15 cellular contexts compared by ENCODE assay signal in genomic region chr17:76208120-76208519, GRCh38. TPM values are rescaled to one million over a fixed set of nuclear protein-coding genes. Genes with fewer than 3 reads are reported as not detected.
DNase-seq lines count a peak whose midpoint lies in the region; ATAC-seq, FAIRE-seq and TF ChIP-seq lines count a peak whose summit lies in the region.
"Had no signal": no experiment of that assay in that cellular context is flagged by ENCODE, and none has a peak within 500 bp of the region (broad histone marks: within the 10 kb centered on the region; RNA-seq: fewer than 3 reads in every experiment).

No MANE protein-coding gene starts in this region.

- H3K4me3 ChIP-seq in KMS-11 (IDR thresholded peaks at IDR 0.05; ENCODE audit: insufficient read depth, low read depth, low read length), result no peak overlapping the region
- H3K4me3 ChIP-seq: hepatocyte, upper lobe of right lung had no signal

- peak overlapping the region; percentile 53 for H3K4me2 ChIP-seq in KMS-11
- H3K4me2 ChIP-seq: hepatocyte had no signal

- DNase-seq in natural killer cell treated with Interleukin-12 subunit alpha and Interleukin-12 subunit beta and Interleukin-15 and Interleukin-18, amount 100 ng/mL, for 72 hours (ENCODE audit: low spot score), result no peak
- DNase-seq in natural killer cell (no peak), frontal cortex (ENCODE audit: low spot score in 2 of 2) (no peak), cortex of kidney (lab: John Stamatoyannopoulos, UW) (no peak), urothelium cell line (ENCODE audit: low spot score) (no peak)
- peak; percentile 50 for DNase-seq in activated CD8-positive, alpha-beta T cell treated with anti-CD3 and anti-CD28 coated beads, Interleukin-2, amount 10 ng/mL, durations not matched to agents 7 days and 5 days
- DNase-seq: dermis blood vessel endothelial cell, NCI-H526 treated with DMSO at 0.1 percent for 48 hours, SW 1271, upper lobe of right lung had no signal

- no peaks in the 10 kb centered on the region for H4K20me1 ChIP-seq in KMS-11 (ENCODE audit: insufficient read depth)

- intact Hi-C loops in natural killer cell (cut with micrococcal nuclease), result no loop called here

- peaks cover 32 to 35% of the 10 kb centered on the region in 2 donors for H3K4me1 Mint-ChIP-seq in natural killer cell treated with Interleukin-12 subunit alpha and Interleukin-12 subunit beta and Interleukin-15 and Interleukin-18, amount 100 ng/mL, for 72 hours (ENCODE audit: low read depth in 2 of 2)
- H3K4me1 Mint-ChIP-seq in natural killer cell, result peaks cover 4 to 5% of the 10 kb centered on the region in 2 donors
- peaks cover 75% of the 10 kb centered on the region for H3K4me1 Mint-ChIP-seq in activated CD8-positive, alpha-beta T cell treated with anti-CD3 and anti-CD28 coated beads, Interleukin-2, amount 10 ng/mL, durations not matched to agents 7 days and 5 days (ENCODE audit: low read depth)

- TF ChIP-seq CTCF in natural killer cell (IDR thresholded peaks at IDR 0.05) (no peak), KMS-11 (conservative IDR thresholded peaks at IDR 0.05; ENCODE audit: low read depth, low read length) (no peak)

- H3K36me3 ChIP-seq in KMS-11 (ENCODE audit: insufficient read depth), result no peaks in the 10 kb centered on the region
- H3K36me3 ChIP-seq: upper lobe of right lung had no signal

- H2AFZ ChIP-seq in KMS-11 (ENCODE audit: low read depth), result no peak overlapping the region
- H2AFZ ChIP-seq: hepatocyte had no signal

- FAIRE-seq in frontal cortex (lab: Jason Lieb, UNC) (no peak), urothelium cell line (lab: Jason Lieb, UNC) (no peak)
- FAIRE-seq: RCC 7860 had no signal

- peak overlapping the region; percentile 49 for H3K4me3 Mint-ChIP-seq in natural killer cell treated with Interleukin-12 subunit alpha and Interleukin-12 subunit beta and Interleukin-15 and Interleukin-18, amount 100 ng/mL, for 72 hours
- no peak overlapping the region for H3K4me3 Mint-ChIP-seq in natural killer cell
- peak overlapping the region; percentile 15 for H3K4me3 Mint-ChIP-seq in activated CD8-positive, alpha-beta T cell treated with anti-CD3 and anti-CD28 coated beads, Interleukin-2, amount 10 ng/mL, durations not matched to agents 7 days and 5 days
- H3K4me3 Mint-ChIP-seq: WTC11 had no signal

- H3K9ac ChIP-seq in KMS-11, result peak overlapping the region; percentile 5; the same call in 1 of the 2 replicates

- CTCF ChIA-PET in activated CD8-positive, alpha-beta T cell treated with anti-CD3 and anti-CD28 coated beads, Interleukin-2, amount 10 ng/mL, durations not matched to agents 7 days and 5 days (lab: Charles Lee), result interaction anchor here (0.7 to 5.1 kb wide), 15 partner anchors 9 to 87 kb away, joined by 3 to 27 read pairs (median 4); no protein-coding TSS in a partner anchor

- no peaks in the 10 kb centered on the region for H3K27me3 Mint-ChIP-seq in natural killer cell treated with Interleukin-12 subunit alpha and Interleukin-12 subunit beta and Interleukin-15 and Interleukin-18, amount 100 ng/mL, for 72 hours
- H3K27me3 Mint-ChIP-seq in natural killer cell (ENCODE audit: low read depth in 2 of 2), result no peaks in the 10 kb centered on the region
- no peaks in the 10 kb centered on the region for H3K27me3 Mint-ChIP-seq in activated CD8-positive, alpha-beta T cell treated with anti-CD3 and anti-CD28 coated beads, Interleukin-2, amount 10 ng/mL, durations not matched to agents 7 days and 5 days (ENCODE audit: low read depth)

- peaks cover 13% of the 10 kb centered on the region for H3K36me3 Mint-ChIP-seq in natural killer cell treated with Interleukin-12 subunit alpha and Interleukin-12 subunit beta and Interleukin-15 and Interleukin-18, amount 100 ng/mL, for 72 hours
- H3K36me3 Mint-ChIP-seq in natural killer cell, result no peaks in the 10 kb centered on the region
- peaks cover 83% of the 10 kb centered on the region for H3K36me3 Mint-ChIP-seq in activated CD8-positive, alpha-beta T cell treated with anti-CD3 and anti-CD28 coated beads, Interleukin-2, amount 10 ng/mL, durations not matched to agents 7 days and 5 days (ENCODE audit: low read depth)

- ATAC-seq in natural killer cell treated with Interleukin-12 subunit alpha and Interleukin-12 subunit beta and Interleukin-15 and Interleukin-18, amount 100 ng/mL, for 72 hours, result peak; percentile 36 to 70
- ATAC-seq in natural killer cell, result no peak
- ATAC-seq in activated CD8-positive, alpha-beta T cell treated with anti-CD3 and anti-CD28 coated beads, Interleukin-2, amount 10 ng/mL, durations not matched to agents 7 days and 5 days, result peak; percentile 67
- ATAC-seq: esophagus mucosa, upper lobe of right lung, WTC11 had no signal

- no peaks in the 10 kb centered on the region for H3K79me2 ChIP-seq in KMS-11 (ENCODE audit: insufficient read depth, low read depth)
- H3K79me2 ChIP-seq: hepatocyte had no signal

- peak overlapping the region; percentile 62 to 77 for H3K27ac Mint-ChIP-seq in natural killer cell treated with Interleukin-12 subunit alpha and Interleukin-12 subunit beta and Interleukin-15 and Interleukin-18, amount 100 ng/mL, for 72 hours
- peak overlapping the region in 1 of 2 donors; percentile 36 for H3K27ac Mint-ChIP-seq in natural killer cell
- peak overlapping the region; percentile 74 for H3K27ac Mint-ChIP-seq in activated CD8-positive, alpha-beta T cell treated with anti-CD3 and anti-CD28 coated beads, Interleukin-2, amount 10 ng/mL, durations not matched to agents 7 days and 5 days
- H3K27ac Mint-ChIP-seq: WTC11 had no signal

- POLR2A ChIA-PET in activated CD8-positive, alpha-beta T cell treated with anti-CD3 and anti-CD28 coated beads, Interleukin-2, amount 10 ng/mL, durations not matched to agents 7 days and 5 days (lab: Charles Lee), result interaction anchor here (0.9 to 4.9 kb wide), 12 partner anchors 9 to 63 kb away, joined by 3 to 46 read pairs (median 7); partner anchors contain the start of gene UBALD2

- no peaks in the 10 kb centered on the region for H3K27me3 ChIP-seq in KMS-11 (ENCODE audit: insufficient read depth, low read depth)
- H3K27me3 ChIP-seq: hepatocyte, upper lobe of right lung had no signal

- H3K4me1 ChIP-seq in KMS-11 (ENCODE audit: low read depth, poor library complexity, severe bottlenecking), result peaks cover 83% of the 10 kb centered on the region
- H3K4me1 ChIP-seq: upper lobe of right lung had no signal

- peak overlapping the region; percentile 71 for H3K27ac ChIP-seq in KMS-11
- H3K27ac ChIP-seq: hepatocyte, upper lobe of right lung had no signal

- H3K9me3 Mint-ChIP-seq in natural killer cell treated with Interleukin-12 subunit alpha and Interleukin-12 subunit beta and Interleukin-15 and Interleukin-18, amount 100 ng/mL, for 72 hours, result no peaks in the 10 kb centered on the region
- H3K9me3 Mint-ChIP-seq in natural killer cell, result no peaks in the 10 kb centered on the region
- no peaks in the 10 kb centered on the region for H3K9me3 Mint-ChIP-seq in activated CD8-positive, alpha-beta T cell treated with anti-CD3 and anti-CD28 coated beads, Interleukin-2, amount 10 ng/mL, durations not matched to agents 7 days and 5 days (ENCODE audit: insufficient read depth)
- H3K9me3 Mint-ChIP-seq: WTC11 had no signal

RNA-seq across cellular contexts. Expression of gene RNF157, which starts 32.2 kb away (rescaled TPM):
- 100 to 1,000 TPM in 1 of 2 donors, 10 to 100 TPM in 1; 46.6 to 124 TPM for total RNA-seq in natural killer cell treated with Interleukin-12 subunit alpha and Interleukin-12 subunit beta and Interleukin-15 and Interleukin-18, amount 100 ng/mL, for 72 hours
- total RNA-seq in natural killer cell (1 to 10 TPM; 4.9 to 9.1 (median 8.5) TPM), frontal cortex (18.3 TPM)
- total RNA-seq in activated CD8-positive, alpha-beta T cell treated with anti-CD3 and anti-CD28 coated beads, Interleukin-2, amount 10 ng/mL, durations not matched to agents 7 days and 5 days, result 100 to 1,000 TPM; 150 to 165 TPM

RNA-seq across cellular contexts. Expression of gene UBALD2, which starts 57.0 kb away (rescaled TPM):
- total RNA-seq in natural killer cell treated with Interleukin-12 subunit alpha and Interleukin-12 subunit beta and Interleukin-15 and Interleukin-18, amount 100 ng/mL, for 72 hours, result 100 to 1,000 TPM; 216 to 262 TPM
- 100 to 1,000 TPM; 171 to 287 (median 189) TPM for total RNA-seq in natural killer cell
- total RNA-seq in activated CD8-positive, alpha-beta T cell treated with anti-CD3 and anti-CD28 coated beads, Interleukin-2, amount 10 ng/mL, durations not matched to agents 7 days and 5 days, result 100 to 1,000 TPM; 318 to 359 TPM
- total RNA-seq in frontal cortex, result 3.3 TPM

Comparison
In these comparisons a context has a peak if more than half of its experiments do, and no peak if none do; other contexts are left out.
1. ATAC-seq: peak in natural killer cell treated with Interleukin-12 subunit alpha and Interleukin-12 subunit beta and Interleukin-15 and Interleukin-18, amount 100 ng/mL, for 72 hours (2 of 2) and activated CD8-positive, alpha-beta T cell treated with anti-CD3 and anti-CD28 coated beads, Interleukin-2, amount 10 ng/mL, durations not matched to agents 7 days and 5 days (single experiment); none in natural killer cell (0 of 3).
2. RNA of gene UBALD2, which starts 57.0 kb away (total RNA-seq): 318 to 359 TPM in activated CD8-positive, alpha-beta T cell treated with anti-CD3 and anti-CD28 coated beads, Interleukin-2, amount 10 ng/mL, durations not matched to agents 7 days and 5 days, 216 to 262 TPM in natural killer cell treated with Interleukin-12 subunit alpha and Interleukin-12 subunit beta and Interleukin-15 and Interleukin-18, amount 100 ng/mL, for 72 hours and 171 to 287 TPM in natural killer cell; 3.3 TPM in frontal cortex (single experiment); every median in the first group is over 10 times any median in the second.